14 cellular contexts compared by ENCODE assay signal in genomic region chr16:50705436-50706110, GRCh38. TPM values are rescaled to one million over a fixed set of nuclear protein-coding genes. Genes with fewer than 3 reads are reported as not detected.
"Had no signal": no experiment of that assay in that cellular context is flagged by ENCODE, and none has a peak within 500 bp of the region (broad histone marks: within the 10 kb centered on the region; RNA-seq: fewer than 3 reads in every experiment).

No MANE protein-coding gene starts in this region.

- FAIRE-seq: frontal cortex had no signal

- DNase-seq: activated CD4-positive, alpha-beta T cell treated with anti-CD3 and anti-CD28 coated beads for 36 hours; activated CD8-positive, alpha-beta memory T cell treated with anti-CD3 and anti-CD28 coated beads for 24 hours; activated naive CD4-positive, alpha-beta T cell treated with anti-CD3 and anti-CD28 coated beads, Interleukin-2, amount 50 U/mL, for 16 hours; body of pancreas; cerebellar nuclear complex; heart right ventricle; islet precursor cell; left ventricle myocardium superior; posterior cingulate gyrus; right cardiac atrium; T-helper 9 cell; WERI-Rb-1 had no signal

- H3K27me3 ChIP-seq: body of pancreas, heart right ventricle had no signal

- H3K4me3 ChIP-seq: body of pancreas, heart right ventricle had no signal

- H3K4me1 ChIP-seq: body of pancreas had no signal

- H3K27ac ChIP-seq: body of pancreas, heart right ventricle, WERI-Rb-1 had no signal

- H3K36me3 ChIP-seq: WERI-Rb-1 had no signal

RNA-seq across cellular contexts. Expression of gene NOD2, which starts 12.2 kb away (rescaled TPM):
- total RNA-seq: SK-MEL-5 had no signal

RNA-seq across cellular contexts. Expression of gene SNX20, which starts 24.5 kb away (rescaled TPM):
- total RNA-seq: SK-MEL-5 had no signal
